Comparison of ENCODE assay signal across 17 cellular contexts in genomic region chr2:119134775-119135174, GRCh38. TPM values are rescaled to one million over a fixed set of nuclear protein-coding genes. Genes with fewer than 3 reads are reported as not detected.
DNase-seq lines count a peak whose midpoint lies in the region; ATAC-seq and TF ChIP-seq lines count a peak whose summit lies in the region.
"Had no signal": no experiment of that assay in that cellular context is flagged by ENCODE, and none has a peak within 500 bp of the region (broad histone marks: within the 10 kb centered on the region; RNA-seq: fewer than 3 reads in every experiment).

No MANE protein-coding gene starts in this region.

- DNase-seq in NCI-H82 (lab: John Stamatoyannopoulos, UW), result peak; percentile 7
- DNase-seq in NCI-H82 treated with DMSO at 0.1 percent for 48 hours (lab: John Stamatoyannopoulos, UW; ENCODE audit: unreplicated experiment), result no peak
- DNase-seq in astrocyte of the hippocampus (ENCODE audit: low read depth, low spot score), result peak; percentile 12
- peak; percentile 69 for DNase-seq in spleen
- DNase-seq in uterus, result no peak
- DNase-seq: AML-193; Caco-2; CD4-positive, alpha-beta T cell; GM23248; HCEC 1CT had no signal

- WGBS in spleen, 5 donors, result 69 to 88% (median 70%) methylated on average over 9 to 10 of the region's 10 CpGs

- H3K27me3 ChIP-seq in spleen (replicated peaks in 1 of 7), result peaks cover 0 to 63% (median 0%) of the 10 kb centered on the region in 7 donors
- H3K27me3 ChIP-seq in uterus, result no peaks in the 10 kb centered on the region

- no peak for TF ChIP-seq POLR2A in spleen (IDR thresholded peaks at IDR 0.05)
- no peak for TF ChIP-seq POLR2A in uterus (IDR thresholded peaks at IDR 0.05)

- TF ChIP-seq CTCF in HEK293 (tag by site-specific recombination; IDR thresholded peaks at IDR 0.05) (no peak), spleen (IDR thresholded peaks at IDR 0.05 in 8 of 11, conservative IDR thresholded peaks at IDR 0.05 in 3 of 11) (no peak), uterus (IDR thresholded peaks at IDR 0.05) (no peak)

- no peak overlapping the region for H3K4me3 ChIP-seq in HEK293 (ENCODE audit: low read depth, low read length)
- no peak overlapping the region for H3K4me3 ChIP-seq in spleen
- H3K4me3 ChIP-seq in uterus, result no peak overlapping the region
- H3K4me3 ChIP-seq: A549, GM23248 had no signal

- H3K4me1 ChIP-seq in HEK293 (ENCODE audit: control insufficient read depth, insufficient read depth, low read length), result 0 out of 2 replicates have a peak, but pooled peaks cover under 1% of the 10 kb centered on the region
- H3K4me1 ChIP-seq in spleen, result no peaks in the 10 kb centered on the region
- H3K4me1 ChIP-seq in uterus, result no peaks in the 10 kb centered on the region
- H3K4me1 ChIP-seq: A549, Caco-2 had no signal

- intact Hi-C loops in spleen (cut with DNase I; ENCODE audit: low total_unique reads), result no loop called here
- intact Hi-C loops in uterus (cut with DNase I; ENCODE audit: low total_unique reads), result no loop called here

- CTCF ChIA-PET in HEK293 (lab: Yijun Ruan, JAX), result interaction anchor here (1.6 kb wide), 1 partner anchor 8 kb away, joined by 5 read pairs; no protein-coding TSS in a partner anchor

- H3K27ac ChIP-seq in HEK293 (ENCODE audit: extremely low read depth, low read depth, low read length) (no peak overlapping the region), spleen (no peak overlapping the region), uterus (no peak overlapping the region)
- H3K27ac ChIP-seq: 22Rv1, A549, C4-2B, GM23248 had no signal

- H3K36me3 ChIP-seq in HEK293 (ENCODE audit: control insufficient read depth in 2 of 2, insufficient read depth in 1 of 2, low read length in 2 of 2) (no peaks in the 10 kb centered on the region), spleen (no peaks in the 10 kb centered on the region), uterus (no peaks in the 10 kb centered on the region)

- no peak for ATAC-seq in activated CD4-positive, CD25-positive, alpha-beta regulatory T cell treated with anti-CD3 and anti-CD28 coated beads, Interleukin-2, amount 50 U/mL, for 24 hours
- ATAC-seq: A549 had no signal

- POLR2A ChIA-PET in HEK293 (lab: Yijun Ruan, JAX), result no interaction called here

- no peaks in the 10 kb centered on the region for H3K9me3 ChIP-seq in HEK293 (ENCODE audit: control insufficient read depth, insufficient read depth, low read depth, low read length)
- H3K9me3 ChIP-seq in spleen, result peaks cover 0 to 7% (median 0%) of the 10 kb centered on the region in 8 donors
- no peaks in the 10 kb centered on the region for H3K9me3 ChIP-seq in uterus
- H3K9me3 ChIP-seq: A549, Caco-2 had no signal

TF ChIP-seq in HEK293, 187 proteins besides CTCF, POLR2A, EP300 and RAD21:
- TF ChIP-seq REST (tag by site-specific recombination; IDR thresholded peaks at IDR 0.05), result peak; percentile 70
- TF ChIP-seq ZNF248 (tag by site-specific recombination; IDR thresholded peaks at IDR 0.05), result no peak
TF ChIP-seq in HEK293: peak in this region for 1.

RNA-seq across cellular contexts. Expression of gene C1QL2, which starts 23.8 kb away (rescaled TPM):
- total RNA-seq in spleen, result not detected
- polyA plus RNA-seq in spleen, result not detected
- total RNA-seq in uterus, result not detected
- total RNA-seq: Caco-2; CD4-positive, alpha-beta T cell; GM23248; HT-29 had no signal
- polyA plus RNA-seq: A549, BJ, GM23248 had no signal

Comparison
In these comparisons a context has a peak if more than half of its experiments do, and no peak if none do; other contexts are left out.
1. DNase-seq: peak in NCI-H82 (single experiment), astrocyte of the hippocampus (single experiment) and spleen (single experiment); none in NCI-H82 treated with DMSO at 0.1 percent for 48 hours (single experiment) and uterus (0 of 2).